7 cellular contexts compared by ENCODE assay signal in the genomic region with DNA sequence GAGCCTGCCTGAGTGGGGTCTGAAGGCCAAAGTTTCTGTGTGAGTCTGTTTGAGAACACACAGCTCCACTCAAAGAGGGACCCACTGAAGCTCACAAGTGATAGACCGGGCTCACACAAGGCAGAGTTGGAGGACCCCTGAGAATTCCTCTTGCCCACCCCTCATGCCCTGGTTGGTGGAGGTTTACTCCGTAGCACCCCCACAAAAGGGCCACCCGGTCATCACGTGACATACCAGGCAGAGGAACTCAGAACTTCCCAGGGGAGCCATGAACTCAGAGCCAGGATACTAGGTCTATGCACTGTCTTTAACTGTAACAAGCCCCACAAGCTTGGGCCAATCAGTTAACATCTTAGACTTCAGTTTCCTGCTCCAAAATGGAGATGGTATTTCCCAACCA.
"Had no signal": no experiment of that assay in that cellular context is flagged by ENCODE, and none has a peak within 500 bp of the region (broad histone marks: within the 10 kb centered on the region; RNA-seq: fewer than 3 reads in every experiment).

No MANE protein-coding gene starts in this region.

- DNase-seq: GM23248, GOT3, H7, HFFc6 had no signal

- H3K9me3 ChIP-seq: HAP-1 had no signal

- H3K36me3 ChIP-seq: HAP-1 had no signal

- H3K9ac ChIP-seq: GM23248 had no signal

- ATAC-seq: HCT116 had no signal

- H2AFZ ChIP-seq: GM23248 had no signal

- H3K4me3 ChIP-seq: GM23248, HAP-1 had no signal

- H3K27ac ChIP-seq: GM23248, HL-60 had no signal

- H3K4me1 ChIP-seq: HAP-1 had no signal
